In genomic region chr9:2291980-2292704, GRCh38 we compare ENCODE assay signal across 9 cellular contexts.
DNase-seq lines count a peak whose midpoint lies in the region; ATAC-seq and TF ChIP-seq lines count a peak whose summit lies in the region.
"Had no signal": no experiment of that assay in that cellular context is flagged by ENCODE, and none has a peak within 500 bp of the region (broad histone marks: within the 10 kb centered on the region; RNA-seq: fewer than 3 reads in every experiment).

No MANE protein-coding gene starts in this region.

- H3K27ac Mint-ChIP-seq in stimulated activated naive CD8-positive, alpha-beta T cell treated with anti-CD3 and anti-CD28 coated beads, Interleukin-15, amount 100 ng/mL, for 72 hours = no peak overlapping the region
- H3K27ac Mint-ChIP-seq: activated naive CD8-positive, alpha-beta T cell had no signal

- H3K27me3 Mint-ChIP-seq in stimulated activated naive CD8-positive, alpha-beta T cell treated with anti-CD3 and anti-CD28 coated beads, Interleukin-15, amount 100 ng/mL, for 72 hours = peaks cover 44% of the 10 kb centered on the region

- H3K4me3 ChIP-seq in AG10803 (ENCODE audit: low read length) (no peak overlapping the region), Peyer's patch (no peak overlapping the region)

- TF ChIP-seq CTCF in AG10803 (conservative IDR thresholded peaks at IDR 0.05; ENCODE audit: low read length) (no peak), foreskin keratinocyte (conservative IDR thresholded peaks at IDR 0.05) (no peak), Peyer's patch (IDR thresholded peaks at IDR 0.05) (no peak)

- ATAC-seq in foreskin keratinocyte = peak; percentile 68
- ATAC-seq in stimulated activated naive CD8-positive, alpha-beta T cell treated with anti-CD3 and anti-CD28 coated beads, Interleukin-15, amount 100 ng/mL, for 72 hours = no peak

- TF ChIP-seq POLR2A in Peyer's patch (IDR thresholded peaks at IDR 0.05) = no peak

- peak; percentile 69 for DNase-seq in AG10803 (ENCODE audit: low read depth)
- DNase-seq in MV-4-11 (lab: John Stamatoyannopoulos, UW) = peak; percentile 100
- peak; percentile 9 for DNase-seq in RKO (ENCODE audit: low spot score)
- DNase-seq in foreskin keratinocyte = peak; percentile 57 to 83
- no peak for DNase-seq in COLO829 (ENCODE audit: low spot score)
- no peak for DNase-seq in stimulated activated naive CD8-positive, alpha-beta T cell treated with anti-CD3 and anti-CD28 coated beads, Interleukin-15, amount 100 ng/mL, for 72 hours
- DNase-seq in Kasumi-1 (lab: John Stamatoyannopoulos, UW) = no peak
- DNase-seq in Peyer's patch = no peak

- H3K27ac ChIP-seq in foreskin keratinocyte (no peak overlapping the region), Peyer's patch (no peak overlapping the region)

- no peaks in the 10 kb centered on the region for H3K4me1 Mint-ChIP-seq in stimulated activated naive CD8-positive, alpha-beta T cell treated with anti-CD3 and anti-CD28 coated beads, Interleukin-15, amount 100 ng/mL, for 72 hours

- H3K27me3 ChIP-seq in foreskin keratinocyte = peaks cover 5% of the 10 kb centered on the region
- H3K27me3 ChIP-seq in Peyer's patch = no peaks in the 10 kb centered on the region

- H3K36me3 ChIP-seq in Peyer's patch = no peaks in the 10 kb centered on the region

- no peaks in the 10 kb centered on the region for H3K9me3 ChIP-seq in Peyer's patch

- H3K9me3 Mint-ChIP-seq in stimulated activated naive CD8-positive, alpha-beta T cell treated with anti-CD3 and anti-CD28 coated beads, Interleukin-15, amount 100 ng/mL, for 72 hours = no peaks in the 10 kb centered on the region

- H3K4me1 ChIP-seq in foreskin keratinocyte = no peaks in the 10 kb centered on the region
- H3K4me1 ChIP-seq in Peyer's patch = no peaks in the 10 kb centered on the region

- no peak overlapping the region for H3K4me3 Mint-ChIP-seq in stimulated activated naive CD8-positive, alpha-beta T cell treated with anti-CD3 and anti-CD28 coated beads, Interleukin-15, amount 100 ng/mL, for 72 hours
- H3K4me3 Mint-ChIP-seq: activated naive CD8-positive, alpha-beta T cell had no signal

Comparison
In these comparisons a context has a peak if more than half of its experiments do, and no peak if none do; other contexts are left out.
1. DNase-seq: peak in AG10803 (single experiment), MV-4-11 (single experiment), RKO (single experiment) and foreskin keratinocyte (2 of 2); none in COLO829 (single experiment), stimulated activated naive CD8-positive, alpha-beta T cell treated with anti-CD3 and anti-CD28 coated beads, Interleukin-15, amount 100 ng/mL, for 72 hours (0 of 2), Kasumi-1 (0 of 2) and Peyer's patch (0 of 3).